ENCODE assay signal across 19 cellular contexts in genomic region chr6:64376394-64376793, GRCh38.
"Had no signal": no experiment of that assay in that cellular context is flagged by ENCODE, and none has a peak within 500 bp of the region (broad histone marks: within the 10 kb centered on the region; RNA-seq: fewer than 3 reads in every experiment).

No MANE protein-coding gene starts in this region.

- ATAC-seq: activated CD8-positive, alpha-beta memory T cell treated with anti-CD3 and anti-CD28 coated beads, Interleukin-2, amount 10 ng/mL, durations not matched to agents 7 days and 5 days; mucosa of descending colon; naive thymus-derived CD4-positive, alpha-beta T cell had no signal

- H3K4me1 ChIP-seq: right atrium auricular region, tibial artery, uterus had no signal

- H3K27ac ChIP-seq: cardiac muscle cell, coronary artery, right atrium auricular region, tibial artery, uterus had no signal

- DNase-seq: activated CD4-positive, alpha-beta memory T cell treated with anti-CD3 and anti-CD28 coated beads for 36 hours; activated CD8-positive, alpha-beta memory T cell treated with anti-CD3 and anti-CD28 coated beads, Interleukin-2, amount 10 ng/mL, durations not matched to agents 7 days and 5 days; activated naive CD4-positive, alpha-beta T cell treated with anti-CD3 and anti-CD28 coated beads, Interleukin-2, amount 10 ng/mL, durations not matched to agents 7 days and 5 days; activated T-cell treated with anti-CD3 and anti-CD28 coated beads, Interleukin-2, amount 50 U/mL, for 1 hour; effector CD8-positive, alpha-beta T cell; foreskin fibroblast; mucosa of descending colon; naive thymus-derived CD4-positive, alpha-beta T cell; occipital lobe; stimulated activated CD4-positive, alpha-beta T cell treated with anti-CD3 and anti-CD28 coated beads, Interleukin-4, amount 100 ng/mL, for 1 hour; stimulated activated naive CD4-positive, alpha-beta T cell; T-helper 1 cell; T1000; tibial artery; uterus had no signal

- H3K27ac Mint-ChIP-seq: activated CD4-positive, alpha-beta memory T cell treated with anti-CD3 and anti-CD28 coated beads for 36 hours; activated CD8-positive, alpha-beta memory T cell treated with anti-CD3 and anti-CD28 coated beads, Interleukin-2, amount 10 ng/mL, durations not matched to agents 7 days and 5 days; activated naive CD4-positive, alpha-beta T cell treated with anti-CD3 and anti-CD28 coated beads, Interleukin-2, amount 10 ng/mL, durations not matched to agents 7 days and 5 days; naive thymus-derived CD4-positive, alpha-beta T cell had no signal

- H3K36me3 Mint-ChIP-seq: activated CD4-positive, alpha-beta memory T cell treated with anti-CD3 and anti-CD28 coated beads for 36 hours; activated CD8-positive, alpha-beta memory T cell treated with anti-CD3 and anti-CD28 coated beads, Interleukin-2, amount 10 ng/mL, durations not matched to agents 7 days and 5 days; activated naive CD4-positive, alpha-beta T cell treated with anti-CD3 and anti-CD28 coated beads, Interleukin-2, amount 10 ng/mL, durations not matched to agents 7 days and 5 days; naive thymus-derived CD4-positive, alpha-beta T cell had no signal

- H3K9me3 ChIP-seq: mucosa of descending colon, tibial artery, uterus had no signal

- H3K27me3 ChIP-seq: cardiac muscle cell, right atrium auricular region, tibial artery, uterus had no signal

- H3K4me3 Mint-ChIP-seq: activated CD4-positive, alpha-beta memory T cell treated with anti-CD3 and anti-CD28 coated beads for 36 hours; activated CD8-positive, alpha-beta memory T cell treated with anti-CD3 and anti-CD28 coated beads, Interleukin-2, amount 10 ng/mL, durations not matched to agents 7 days and 5 days; activated naive CD4-positive, alpha-beta T cell treated with anti-CD3 and anti-CD28 coated beads, Interleukin-2, amount 10 ng/mL, durations not matched to agents 7 days and 5 days; naive thymus-derived CD4-positive, alpha-beta T cell had no signal

- H3K4me1 Mint-ChIP-seq: activated CD8-positive, alpha-beta memory T cell treated with anti-CD3 and anti-CD28 coated beads, Interleukin-2, amount 10 ng/mL, durations not matched to agents 7 days and 5 days; activated naive CD4-positive, alpha-beta T cell treated with anti-CD3 and anti-CD28 coated beads, Interleukin-2, amount 10 ng/mL, durations not matched to agents 7 days and 5 days; naive thymus-derived CD4-positive, alpha-beta T cell had no signal

- H3K27me3 Mint-ChIP-seq: activated CD4-positive, alpha-beta memory T cell treated with anti-CD3 and anti-CD28 coated beads for 36 hours; activated CD8-positive, alpha-beta memory T cell treated with anti-CD3 and anti-CD28 coated beads, Interleukin-2, amount 10 ng/mL, durations not matched to agents 7 days and 5 days; activated naive CD4-positive, alpha-beta T cell treated with anti-CD3 and anti-CD28 coated beads, Interleukin-2, amount 10 ng/mL, durations not matched to agents 7 days and 5 days; naive thymus-derived CD4-positive, alpha-beta T cell had no signal

- H3K36me3 ChIP-seq: cardiac muscle cell, right atrium auricular region, tibial artery, uterus had no signal

- H3K4me3 ChIP-seq: cardiac muscle cell, coronary artery, lung, mucosa of descending colon, right atrium auricular region, tibial artery, uterus had no signal
